8 cellular contexts compared by ENCODE assay signal in genomic region chr6:136607932-136608772, GRCh38. TPM values are rescaled to one million over a fixed set of nuclear protein-coding genes. Genes with fewer than 3 reads are reported as not detected.
DNase-seq lines count a peak whose midpoint lies in the region; ATAC-seq and TF ChIP-seq lines count a peak whose summit lies in the region.

No MANE protein-coding gene starts in this region.

- TF ChIP-seq CTCF in cardiac muscle cell (IDR thresholded peaks at IDR 0.05; ENCODE audit: low read depth, low read length) = peak; percentile 91
- peak; percentile 89 for TF ChIP-seq CTCF in retinal pigment epithelial cell (conservative IDR thresholded peaks at IDR 0.05; ENCODE audit: low read depth, low read length)

- H3K9me3 ChIP-seq in SJSA1 (replicated peaks) (no peaks in the 10 kb centered on the region), cardiac muscle cell (ENCODE audit: low read depth) (no peaks in the 10 kb centered on the region)

- DNase-seq in DMS53 treated with DMSO at 0.1 percent for 48 hours (lab: John Stamatoyannopoulos, UW; ENCODE audit: unreplicated experiment) (peak; percentile 47), HUDEP-2 (lab: John Stamatoyannopoulos, UW; ENCODE audit: unreplicated experiment in 76 of 76) (peak in 58 of 76 experiments; percentile 11 to 77 (median 50)), SJSA1 (ENCODE audit: low read depth in 1 of 2, low spot score in 2 of 2) (peak; percentile 57 to 73), cardiac muscle cell (ENCODE audit: low read depth in 1 of 2, low spot score in 1 of 2) (peak; percentile 63 to 67), retinal pigment epithelial cell (ENCODE audit: low read depth) (no peak), occipital lobe (lab: John Stamatoyannopoulos, UW) (no peak)
- peak; percentile 32 to 60 (median 54) for DNase-seq in activated naive CD4-positive, alpha-beta T cell (lab: John Stamatoyannopoulos, UW)

- H3K4me3 ChIP-seq in SJSA1 (no peak overlapping the region), cardiac muscle cell (no peak overlapping the region), retinal pigment epithelial cell (ENCODE audit: low read length) (no peak overlapping the region)

- peak; percentile 85 for ATAC-seq in GM21390 (IDR thresholded peaks at IDR 0.05; ENCODE audit: unreplicated experiment)

- H3K36me3 ChIP-seq in SJSA1 (peaks cover 13% of the 10 kb centered on the region), cardiac muscle cell (no peaks in the 10 kb centered on the region)

- peak overlapping the region; percentile 85 for H3K27ac ChIP-seq in SJSA1
- no peak overlapping the region for H3K27ac ChIP-seq in cardiac muscle cell

- H3K4me1 ChIP-seq in SJSA1 (replicated peaks) = peaks cover 57% of the 10 kb centered on the region
- H3K4me1 ChIP-seq in cardiac muscle cell (ENCODE audit: low read depth) = peaks cover 4% of the 10 kb centered on the region

- H3K27me3 ChIP-seq in SJSA1 (replicated peaks) (no peaks in the 10 kb centered on the region), cardiac muscle cell (no peaks in the 10 kb centered on the region)

RNA-seq across cellular contexts. Expression of gene MAP7, which starts 57.9 kb away (rescaled TPM):
- 0.11 TPM in 1 of 2 replicates, not detected in the other for total RNA-seq in SJSA1 (2014; rRNA removed; shearing (Covaris generic))
- 8.8 and 13.8 TPM in 2 replicates for total RNA-seq in cardiac muscle cell
- polyA plus RNA-seq in cardiac muscle cell = 4.1 and 8.0 TPM in 2 replicates
- total RNA-seq in occipital lobe = 6.1 TPM

Comparison
In these comparisons a context has a peak if more than half of its experiments do, and no peak if none do; other contexts are left out.
1. DNase-seq: peak in DMS53 treated with DMSO at 0.1 percent for 48 hours (single experiment), HUDEP-2 (58 of 76), SJSA1 (2 of 2), activated naive CD4-positive, alpha-beta T cell (4 of 4) and cardiac muscle cell (2 of 2); none in retinal pigment epithelial cell (single experiment) and occipital lobe (single experiment).